ENCODE assay signal across 29 cellular contexts in the genomic region with DNA sequence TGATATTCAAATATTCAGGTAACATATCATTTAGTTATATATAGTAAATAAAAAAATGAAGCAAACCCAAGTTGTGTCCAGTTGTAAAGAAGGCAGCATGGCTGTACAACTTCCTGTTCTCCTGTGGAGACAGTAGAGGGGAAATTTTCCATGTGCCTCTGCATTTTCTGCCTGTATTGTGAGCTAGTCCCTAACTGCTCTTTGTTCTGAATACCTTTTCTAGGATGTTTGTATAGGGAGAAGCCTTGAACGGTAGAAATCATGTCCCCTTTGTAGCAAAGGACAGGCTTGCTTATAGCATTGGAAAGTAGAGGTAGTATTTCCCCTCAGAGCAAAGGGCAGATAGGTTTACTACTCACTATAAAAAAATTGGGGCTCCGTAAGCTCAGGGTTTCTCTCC.
"Had no signal": no experiment of that assay in that cellular context is flagged by ENCODE, and none has a peak within 500 bp of the region (broad histone marks: within the 10 kb centered on the region; RNA-seq: fewer than 3 reads in every experiment).

No MANE protein-coding gene starts in this region.

- H3K9me3 Mint-ChIP-seq: naive thymus-derived CD4-positive, alpha-beta T cell; natural killer cell; nephron; stimulated activated memory B cell treated with anti-CD40 and anti-IgM and Interleukin-4, amounts not matched to agents 10 μg/mL and 1 μg/mL and 100 μg/mL, for 72 hours; stimulated activated naive CD8-positive, alpha-beta T cell treated with anti-CD3 and anti-CD28 coated beads, Interleukin-15, amount 100 ng/mL, for 72 hours; type B pancreatic cell had no signal

- H3K36me3 ChIP-seq: ovary, spleen, suprapubic skin, tibial nerve, upper lobe of right lung, uterus had no signal

- DNase-seq: naive thymus-derived CD4-positive, alpha-beta T cell; natural killer cell; occipital lobe; ovary; posterior cingulate gyrus; psoas muscle; spleen; stimulated activated CD4-positive, alpha-beta T cell treated with anti-CD3 and anti-CD28 coated beads, Interleukin-12 subunit alpha, Interleukin-12 subunit beta, amount 100 ng/mL, for 4 hours; stimulated activated CD4-positive, alpha-beta T cell treated with anti-CD3 and anti-CD28 coated beads, Interleukin-1b, Interleukin-23, amount 100 ng/mL, for 48 hours; stimulated activated CD4-positive, alpha-beta T cell treated with anti-CD3 and anti-CD28 coated beads, Interleukin-4, amount 100 ng/mL, for 1 hour; stimulated activated CD4-positive, alpha-beta T cell treated with anti-CD3 and anti-CD28 coated beads, Interleukin-4, amount 100 ng/mL, for 4 hours; stimulated activated CD8-positive, alpha-beta memory T cell treated with anti-CD3 and anti-CD28 coated beads, Interleukin-4, amount 100 ng/mL, for 48 hours; stimulated activated naive CD4-positive, alpha-beta T cell; stimulated activated naive CD8-positive, alpha-beta T cell treated with anti-CD3 and anti-CD28 coated beads, Interleukin-15, amount 100 ng/mL, for 72 hours; stimulated activated naive CD8-positive, alpha-beta T cell treated with anti-CD3 and anti-CD28 coated beads, Interleukin-15, Interleukin-2, amounts not matched to agents 100 U/mL and 50 U/mL, for 24 hours; substantia nigra; testis; upper lobe of right lung; uterus had no signal

- H3K27me3 Mint-ChIP-seq: progenitor cell of endocrine pancreas; stimulated activated memory B cell treated with anti-CD40 and anti-IgM and Interleukin-4, amounts not matched to agents 10 μg/mL and 1 μg/mL and 100 μg/mL, for 72 hours; stimulated activated naive CD8-positive, alpha-beta T cell treated with anti-CD3 and anti-CD28 coated beads, Interleukin-15, amount 100 ng/mL, for 72 hours; type B pancreatic cell had no signal

- H3K4me3 Mint-ChIP-seq: naive thymus-derived CD4-positive, alpha-beta T cell; natural killer cell; nephron; stimulated activated memory B cell treated with anti-CD40 and anti-IgM and Interleukin-4, amounts not matched to agents 10 μg/mL and 1 μg/mL and 100 μg/mL, for 72 hours; stimulated activated naive CD8-positive, alpha-beta T cell treated with anti-CD3 and anti-CD28 coated beads, Interleukin-15, amount 100 ng/mL, for 72 hours; type B pancreatic cell had no signal

- H3K79me2 ChIP-seq: parathyroid adenoma had no signal

- H3K36me3 Mint-ChIP-seq: naive thymus-derived CD4-positive, alpha-beta T cell; natural killer cell; stimulated activated memory B cell treated with anti-CD40 and anti-IgM and Interleukin-4, amounts not matched to agents 10 μg/mL and 1 μg/mL and 100 μg/mL, for 72 hours; type B pancreatic cell had no signal

- H3K9ac ChIP-seq: parathyroid adenoma had no signal

- H3K27ac ChIP-seq: ovary, parathyroid adenoma, psoas muscle, skin epidermis, spleen, suprapubic skin, testis, tibial nerve, upper lobe of right lung, uterus had no signal

- H3K4me1 Mint-ChIP-seq: naive thymus-derived CD4-positive, alpha-beta T cell; natural killer cell; stimulated activated memory B cell treated with anti-CD40 and anti-IgM and Interleukin-4, amounts not matched to agents 10 μg/mL and 1 μg/mL and 100 μg/mL, for 72 hours; stimulated activated naive CD8-positive, alpha-beta T cell treated with anti-CD3 and anti-CD28 coated beads, Interleukin-15, amount 100 ng/mL, for 72 hours had no signal

- H3K4me2 ChIP-seq: smooth muscle cell had no signal

- H3K27ac Mint-ChIP-seq: naive thymus-derived CD4-positive, alpha-beta T cell; natural killer cell; nephron; progenitor cell of endocrine pancreas; stimulated activated memory B cell treated with anti-CD40 and anti-IgM and Interleukin-4, amounts not matched to agents 10 μg/mL and 1 μg/mL and 100 μg/mL, for 72 hours; stimulated activated naive CD8-positive, alpha-beta T cell treated with anti-CD3 and anti-CD28 coated beads, Interleukin-15, amount 100 ng/mL, for 72 hours; type B pancreatic cell had no signal

- H3K27me3 ChIP-seq: ovary, spleen, suprapubic skin, testis, tibial nerve, upper lobe of right lung, uterus had no signal

- H2AFZ ChIP-seq: parathyroid adenoma had no signal

- ATAC-seq: naive thymus-derived CD4-positive, alpha-beta T cell; natural killer cell; sciatic nerve; stimulated activated memory B cell treated with anti-CD40 and anti-IgM and Interleukin-4, amounts not matched to agents 10 μg/mL and 1 μg/mL and 100 μg/mL, for 72 hours; stimulated activated naive CD8-positive, alpha-beta T cell treated with anti-CD3 and anti-CD28 coated beads, Interleukin-15, amount 100 ng/mL, for 72 hours; stimulated activated naive CD8-positive, alpha-beta T cell treated with anti-CD3 and anti-CD28 coated beads, Interleukin-15, Interleukin-2, amounts not matched to agents 100 U/mL and 50 U/mL, for 24 hours; upper lobe of right lung had no signal

- H3K4me1 ChIP-seq: parathyroid adenoma, psoas muscle, spleen, suprapubic skin, testis, upper lobe of right lung, uterus had no signal

- H3K9me3 ChIP-seq: ovary, psoas muscle, spleen, suprapubic skin, testis, tibial nerve, upper lobe of right lung, uterus had no signal

- H3K4me3 ChIP-seq: ovary, psoas muscle, skin epidermis, smooth muscle cell, spleen, suprapubic skin, testis, tibial nerve, upper lobe of right lung, uterus had no signal
